ENCODE assay signal across 30 cellular contexts in genomic region chr3:37773925-37774324, GRCh38.
"Had no signal": no experiment of that assay in that cellular context is flagged by ENCODE, and none has a peak within 500 bp of the region (broad histone marks: within the 10 kb centered on the region; RNA-seq: fewer than 3 reads in every experiment).

No MANE protein-coding gene starts in this region.

- H3K27me3 ChIP-seq: adrenal gland, cardiac muscle cell had no signal

- H3K27ac ChIP-seq: adrenal gland, cardiac muscle cell, VCaP had no signal

- H3K9me3 ChIP-seq: adrenal gland had no signal

- DNase-seq: activated B cell treated with CpG ODN at 0.5 μM for 24 hours; activated CD4-positive, alpha-beta memory T cell treated with anti-CD3 and anti-CD28 coated beads for 36 hours; activated CD4-positive, alpha-beta T cell treated with anti-CD3 and anti-CD28 coated beads for 4 hours; activated CD4-positive, alpha-beta T cell treated with anti-CD3 and anti-CD28 coated beads, Interleukin-2, amount 10 ng/mL, durations not matched to agents 24 days and 14 days; activated CD4-positive, alpha-beta T cell treated with anti-CD3 and anti-CD28 coated beads, Interleukin-2, amount 50 U/mL, for 1 hour; activated CD4-positive, alpha-beta T cell treated with anti-CD3 and anti-CD28 coated beads, Interleukin-2, amount 50 U/mL, for 4 hours; activated CD4-positive, CD25-positive, alpha-beta regulatory T cell treated with anti-CD3 and anti-CD28 coated beads, Interleukin-2, amount 50 U/mL, for 72 hours; activated CD8-positive, alpha-beta memory T cell treated with anti-CD3 and anti-CD28 coated beads, Interleukin-2, amount 50 U/mL, for 4 hours; activated CD8-positive, alpha-beta T cell treated with anti-CD3 and anti-CD28 coated beads for 36 hours; activated effector memory CD4-positive, alpha-beta T cell treated with anti-CD3 and anti-CD28 coated beads, Interleukin-2, amount 50 U/mL, for 16 hours; activated gamma-delta T cell treated with Interleukin-2 at 50 U/mL for 16 hours; activated naive CD4-positive, alpha-beta T cell; activated naive CD4-positive, alpha-beta T cell treated with anti-CD3 and anti-CD28 coated beads for 36 hours; activated naive CD4-positive, alpha-beta T cell treated with anti-CD3 and anti-CD28 coated beads, Interleukin-2, amount 50 U/mL, for 16 hours; activated naive CD8-positive, alpha-beta T cell treated with anti-CD3 and anti-CD28 coated beads for 36 hours; activated T-cell treated with anti-CD3 and anti-CD28 coated beads for 4 hours; activated T-cell treated with anti-CD3 and anti-CD28 coated beads, Interleukin-2, amount 50 U/mL, for 1 hour; activated T-cell treated with anti-CD3 and anti-CD28 coated beads, Interleukin-2, amount 50 U/mL, for 4 hours; activated T-cell treated with anti-CD3 and anti-CD28 coated beads, Interleukin-2, amount 50 U/mL, for 72 hours; adrenal gland; amniotic stem cell; aorta; central memory CD4-positive, alpha-beta T cell; T-helper 1 cell; T-helper 2 cell; T-helper 9 cell had no signal

- H3K4me3 ChIP-seq: adrenal gland, cardiac muscle cell had no signal

- ATAC-seq: activated CD8-positive, alpha-beta T cell treated with anti-CD3 and anti-CD28 coated beads for 36 hours; activated naive CD4-positive, alpha-beta T cell treated with anti-CD3 and anti-CD28 coated beads, Interleukin-2, amount 50 U/mL, for 72 hours; activated T-cell treated with anti-CD3 and anti-CD28 coated beads, Interleukin-2, amount 50 U/mL, for 4 hours; activated T-cell treated with anti-CD3 and anti-CD28 coated beads, Interleukin-2, amount 50 U/mL, for 72 hours; activated T-helper 17 cell treated with anti-CD3 and anti-CD28 coated beads, Interleukin-2, amount 50 U/mL, for 72 hours had no signal
